ENCODE assay signal across 8 cellular contexts in genomic region chr13:109786457-109787134, GRCh38. TPM values are rescaled to one million over a fixed set of nuclear protein-coding genes. Genes with fewer than 3 reads are reported as not detected.
DNase-seq lines count a peak whose midpoint lies in the region; ATAC-seq, FAIRE-seq and TF ChIP-seq lines count a peak whose summit lies in the region.

Gene IRS2 (minus strand): TSS chr13:109786583. CDS start chr13:109786053, 530 bp downstream.

- TF ChIP-seq CTCF in fibroblast of villous mesenchyme (IDR thresholded peaks at IDR 0.05; ENCODE audit: insufficient read depth, low read depth, low read length) (no peak), neural crest cell (conservative IDR thresholded peaks at IDR 0.05) (no peak)

- DNase-seq in ELF-1 (ENCODE audit: low read depth, low spot score), result peak; percentile 92
- peak; percentile 99 for DNase-seq in H54 (ENCODE audit: insufficient read length, low spot score)
- DNase-seq in LoVo (ENCODE audit: low spot score), result peak; percentile 94
- DNase-seq in SHP77 treated with DMSO at 0.1 percent for 48 hours (lab: John Stamatoyannopoulos, UW), result peak; percentile 98
- DNase-seq in activated gamma-delta T cell treated with Interleukin-2 at 50 U/mL for 16 hours, result peak; percentile 90
- DNase-seq in fibroblast of villous mesenchyme (ENCODE audit: low read depth), result peak; percentile 94
- DNase-seq in neural crest cell (ENCODE audit: low read depth, low spot score), result peak; percentile 83
- DNase-seq in stimulated activated naive CD8-positive, alpha-beta T cell treated with anti-CD3 and anti-CD28 coated beads, Interleukin-15, amount 100 ng/mL, for 72 hours, result peak; percentile 91 to 94

- H3K4me3 Mint-ChIP-seq in neural crest cell, result peak within 1 kb of the TSS; percentile 85
- peak within 1 kb of the TSS; percentile 85 to 86 for H3K4me3 Mint-ChIP-seq in stimulated activated naive CD8-positive, alpha-beta T cell treated with anti-CD3 and anti-CD28 coated beads, Interleukin-15, amount 100 ng/mL, for 72 hours

- no peaks in the 10 kb centered on the region for H3K9me3 Mint-ChIP-seq in neural crest cell
- H3K9me3 Mint-ChIP-seq in stimulated activated naive CD8-positive, alpha-beta T cell treated with anti-CD3 and anti-CD28 coated beads, Interleukin-15, amount 100 ng/mL, for 72 hours, result no peaks in the 10 kb centered on the region

- H3K4me1 Mint-ChIP-seq in neural crest cell, result peaks cover 15% of the 10 kb centered on the region
- H3K4me1 Mint-ChIP-seq in stimulated activated naive CD8-positive, alpha-beta T cell treated with anti-CD3 and anti-CD28 coated beads, Interleukin-15, amount 100 ng/mL, for 72 hours, result peaks cover 17% of the 10 kb centered on the region

- peaks cover 3% of the 10 kb centered on the region for H3K36me3 Mint-ChIP-seq in neural crest cell (ENCODE audit: low read depth)

- TF ChIP-seq POLR2A in H54 (IDR thresholded peaks at IDR 0.05; ENCODE audit: low read depth, low read length), result peak; percentile 94

- peaks cover 17% of the 10 kb centered on the region for H3K27me3 Mint-ChIP-seq in neural crest cell (ENCODE audit: low read depth)
- peaks cover 27% of the 10 kb centered on the region for H3K27me3 Mint-ChIP-seq in stimulated activated naive CD8-positive, alpha-beta T cell treated with anti-CD3 and anti-CD28 coated beads, Interleukin-15, amount 100 ng/mL, for 72 hours

- peak; percentile 86 for ATAC-seq in stimulated activated naive CD8-positive, alpha-beta T cell treated with anti-CD3 and anti-CD28 coated beads, Interleukin-15, amount 100 ng/mL, for 72 hours

- FAIRE-seq in H54 (lab: Jason Lieb, UNC), result peak; percentile 97

- peak within 1 kb of the TSS; percentile 68 for H3K4me3 ChIP-seq in fibroblast of villous mesenchyme (ENCODE audit: low read depth, low read length)

- peak within 1 kb of the TSS; percentile 62 for H3K27ac Mint-ChIP-seq in neural crest cell (ENCODE audit: unreplicated experiment)
- peak within 1 kb of the TSS; percentile 80 to 91 for H3K27ac Mint-ChIP-seq in stimulated activated naive CD8-positive, alpha-beta T cell treated with anti-CD3 and anti-CD28 coated beads, Interleukin-15, amount 100 ng/mL, for 72 hours

RNA-seq across cellular contexts. Expression of gene IRS2, which starts in this region (rescaled TPM):
- total RNA-seq in fibroblast of villous mesenchyme (6.4 and 19.0 TPM in 2 replicates), neural crest cell (6.8 and 7.0 TPM in 2 replicates)

Comparison
In these comparisons a context has a peak if more than half of its experiments do, and no peak if none do; other contexts are left out.
1. Peak in every context shown above with its lines: DNase-seq, ATAC-seq and H3K4me3 ChIP-seq.